Comparison of ENCODE assay signal across 1 cellular context in the genomic region with DNA sequence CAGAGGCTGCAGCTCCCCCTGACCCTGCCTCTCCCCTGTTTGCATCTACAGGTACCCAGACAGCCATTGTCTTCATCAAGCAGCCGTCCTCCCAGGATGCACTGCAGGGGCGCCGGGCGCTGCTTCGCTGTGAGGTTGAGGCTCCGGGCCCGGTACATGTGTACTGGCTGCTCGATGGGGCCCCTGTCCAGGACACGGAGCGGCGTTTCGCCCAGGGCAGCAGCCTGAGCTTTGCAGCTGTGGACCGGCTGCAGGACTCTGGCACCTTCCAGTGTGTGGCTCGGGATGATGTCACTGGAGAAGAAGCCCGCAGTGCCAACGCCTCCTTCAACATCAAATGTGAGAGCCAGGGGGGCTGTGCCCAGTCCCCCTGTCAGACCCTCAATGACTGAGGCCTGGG.
TF ChIP-seq lines count a peak whose summit lies in the region.

No MANE protein-coding gene starts in this region.

TF ChIP-seq in IMR-90, 13 proteins besides CTCF, POLR2A, EP300 and RAD21:
- TF ChIP-seq RFX5 (IDR thresholded peaks at IDR 0.05; ENCODE audit: low read depth, low read length) (no peak), SMC3 (IDR thresholded peaks at IDR 0.05; ENCODE audit: low read depth, low read length) (no peak), MXI1 (IDR thresholded peaks at IDR 0.05; ENCODE audit: borderline replicate concordance, low read depth, low read length) (no peak)
